10 cellular contexts compared by ENCODE assay signal in genomic region chr6:75268121-75268987, GRCh38. TPM values are rescaled to one million over a fixed set of nuclear protein-coding genes. Genes with fewer than 3 reads are reported as not detected.
A peak's percentile ranks its signal among the peaks of the same experiment; 100 is the strongest.
DNase-seq lines count a peak whose midpoint lies in the region; ATAC-seq, FAIRE-seq and TF ChIP-seq lines count a peak whose summit lies in the region.
"Had no signal": no experiment of that assay in that cellular context is flagged by ENCODE, and none has a peak within 500 bp of the region (broad histone marks: within the 10 kb centered on the region; RNA-seq: fewer than 3 reads in every experiment).

No MANE protein-coding gene starts in this region.

- TF ChIP-seq CTCF in keratinocyte (optimal IDR thresholded peaks at IDR 0.05 in 1 of 3, IDR thresholded peaks at IDR 0.05 in 1 of 3, conservative IDR thresholded peaks at IDR 0.05 in 1 of 3; ENCODE audit: extremely low read depth in 1 of 3, insufficient read depth in 2 of 3, low read length in 3 of 3) = no peak
- TF ChIP-seq CTCF in mesothelial cell of epicardium (IDR thresholded peaks at IDR 0.05; ENCODE audit: unreplicated experiment) = no peak

- peak overlapping the region; percentile 54 for H3K27ac ChIP-seq in keratinocyte (ENCODE audit: control insufficient read depth, insufficient read depth, low read length)

- H3K36me3 Mint-ChIP-seq in activated naive CD8-positive, alpha-beta T cell treated with anti-CD3 and anti-CD28 coated beads, Interleukin-2, amount 50 U/mL, for 24 hours (ENCODE audit: low read depth) = peaks cover 24% of the 10 kb centered on the region
- H3K36me3 Mint-ChIP-seq in mesothelial cell of epicardium = peaks cover 31% of the 10 kb centered on the region

- peak; percentile 12 for DNase-seq in stimulated activated CD4-positive, alpha-beta T cell treated with anti-CD3 and anti-CD28 coated beads, Interleukin-15, amount 100 ng/mL, for 24 hours
- DNase-seq in stimulated activated CD4-positive, alpha-beta T cell treated with anti-CD3 and anti-CD28 coated beads, Interleukin-12 subunit alpha, Interleukin-12 subunit beta, amount 100 ng/mL, for 4 hours = no peak
- no peak for DNase-seq in activated naive CD8-positive, alpha-beta T cell treated with anti-CD3 and anti-CD28 coated beads, Interleukin-2, amount 50 U/mL, for 24 hours
- DNase-seq in keratinocyte (ENCODE audit: low read depth, low spot score) = no peak
- no peak for DNase-seq in mesothelial cell of epicardium (ENCODE audit: low spot score in 2 of 2, unreplicated experiment in 2 of 2)
- no peak for DNase-seq in NCI-H446 (lab: John Stamatoyannopoulos, UW)
- no peak for DNase-seq in activated CD8-positive, alpha-beta memory T cell treated with anti-CD3 and anti-CD28 coated beads for 24 hours
- DNase-seq: NCI-H526 had no signal

- no peaks in the 10 kb centered on the region for H3K27me3 Mint-ChIP-seq in activated naive CD8-positive, alpha-beta T cell treated with anti-CD3 and anti-CD28 coated beads, Interleukin-2, amount 50 U/mL, for 24 hours
- H3K27me3 Mint-ChIP-seq in mesothelial cell of epicardium (ENCODE audit: low read depth) = no peaks in the 10 kb centered on the region

- H3K36me3 ChIP-seq in keratinocyte (ENCODE audit: control insufficient read depth in 2 of 2, extremely low read depth in 1 of 2, insufficient read depth in 2 of 2, low read length in 2 of 2) = peaks cover 3 to 13% of the 10 kb centered on the region in 2 experiments

- H3K4me3 Mint-ChIP-seq in activated naive CD8-positive, alpha-beta T cell treated with anti-CD3 and anti-CD28 coated beads, Interleukin-2, amount 50 U/mL, for 24 hours = no peak overlapping the region
- no peak overlapping the region for H3K4me3 Mint-ChIP-seq in mesothelial cell of epicardium

- no peaks in the 10 kb centered on the region for H3K9me3 Mint-ChIP-seq in activated naive CD8-positive, alpha-beta T cell treated with anti-CD3 and anti-CD28 coated beads, Interleukin-2, amount 50 U/mL, for 24 hours
- H3K9me3 Mint-ChIP-seq in mesothelial cell of epicardium = peaks cover 26% of the 10 kb centered on the region

- H2AFZ ChIP-seq in keratinocyte (ENCODE audit: control insufficient read depth, low read length) = no peak overlapping the region

- FAIRE-seq in keratinocyte (lab: Jason Lieb, UNC) = peak; percentile 78

- H3K27me3 ChIP-seq in keratinocyte (ENCODE audit: control insufficient read depth, extremely low read depth, insufficient read depth, low read length) = no peaks in the 10 kb centered on the region
- H3K27me3 ChIP-seq: tibial nerve had no signal

- H4K20me1 ChIP-seq in keratinocyte (ENCODE audit: control insufficient read depth, extremely low read depth, insufficient read depth, low read length) = no peaks in the 10 kb centered on the region

- peaks cover 10% of the 10 kb centered on the region for H3K4me1 ChIP-seq in keratinocyte (ENCODE audit: control insufficient read depth, extremely low read depth, insufficient read depth, low read length)

- peaks cover 44% of the 10 kb centered on the region for H3K4me1 Mint-ChIP-seq in activated naive CD8-positive, alpha-beta T cell treated with anti-CD3 and anti-CD28 coated beads, Interleukin-2, amount 50 U/mL, for 24 hours
- H3K4me1 Mint-ChIP-seq in mesothelial cell of epicardium = peaks cover 14% of the 10 kb centered on the region

- no peaks in the 10 kb centered on the region for H3K9me1 ChIP-seq in keratinocyte (ENCODE audit: control insufficient read depth, extremely low read depth, insufficient read depth, low read length)

- H3K79me2 ChIP-seq in keratinocyte (ENCODE audit: control insufficient read depth, insufficient read depth, low read length) = peaks cover 55% of the 10 kb centered on the region

- peaks cover 7% of the 10 kb centered on the region for H3K9me3 ChIP-seq in keratinocyte (ENCODE audit: control insufficient read depth, low read depth, low read length)
- H3K9me3 ChIP-seq: tibial nerve had no signal

- H3K4me2 ChIP-seq in keratinocyte (ENCODE audit: control insufficient read depth, extremely low read depth, insufficient read depth, low read depth, low read length) = peak overlapping the region; percentile 31

- H3K4me3 ChIP-seq in keratinocyte (ENCODE audit: control insufficient read depth in 2 of 3, extremely low read depth in 1 of 3, insufficient read depth in 2 of 3, low read depth in 1 of 3, low read length in 3 of 3) = no peak overlapping the region
- H3K4me3 ChIP-seq: tibial nerve had no signal

- no peak overlapping the region for H3K9ac ChIP-seq in keratinocyte (ENCODE audit: control insufficient read depth, extremely low read depth, insufficient read depth, low read length)

- ATAC-seq in activated naive CD8-positive, alpha-beta T cell treated with anti-CD3 and anti-CD28 coated beads, Interleukin-2, amount 50 U/mL, for 24 hours = peak; percentile 74
- ATAC-seq in GM21528 (IDR thresholded peaks at IDR 0.05; ENCODE audit: low FRiP score, unreplicated experiment) = no peak

- peak overlapping the region; percentile 59 for H3K27ac Mint-ChIP-seq in activated naive CD8-positive, alpha-beta T cell treated with anti-CD3 and anti-CD28 coated beads, Interleukin-2, amount 50 U/mL, for 24 hours
- no peak overlapping the region for H3K27ac Mint-ChIP-seq in mesothelial cell of epicardium

- dilution Hi-C loops in keratinocyte (cut with MboI; ENCODE audit: extremely low pct_ligation_motif_present, low sequenced_read_pairs) = no loop called here

RNA-seq across cellular contexts. Expression of gene TMEM30A, which starts 16.2 kb away (rescaled TPM):
- polyA plus RNA-seq in keratinocyte = 22.0 to 50.2 TPM (median 25.2 TPM) in 3 replicates
- polyA plus RNA-seq in keratinocyte (2011; ENCODE audit: low read depth) = 25.3 TPM
- polyA plus RNA-seq in keratinocyte (2011; cell fraction: cytosol; rRNA removed) = 10.1 and 17.1 TPM in 2 replicates
- polyA plus RNA-seq in keratinocyte (2011; cell fraction: nucleus; rRNA removed) = 38.8 and 54.7 TPM in 2 replicates
- polyA plus RNA-seq in keratinocyte (2012; ENCODE audit: low replicate concordance) = 52.2 and 52.6 TPM in 2 replicates
- 11.6 to 71.3 TPM (median 32.7 TPM) in 3 replicates for polyA minus RNA-seq in keratinocyte
- 15.9 TPM for polyA minus RNA-seq in keratinocyte (2011; cell fraction: cytosol; rRNA and poly(A)+ RNA removed)
- 30.0 and 98.0 TPM in 2 replicates for polyA minus RNA-seq in keratinocyte (2011; cell fraction: nucleus; rRNA and poly(A)+ RNA removed)
- 87.6 to 95.3 TPM (median 90.1 TPM) in 3 replicates for total RNA-seq in mesothelial cell of epicardium

RNA-seq across cellular contexts. Expression of gene COX7A2, which starts 24.8 kb away (rescaled TPM):
- 160 to 489 TPM (median 474 TPM) in 3 replicates for polyA plus RNA-seq in keratinocyte
- polyA plus RNA-seq in keratinocyte (2011; ENCODE audit: low read depth) = 441 TPM
- 152 and 383 TPM in 2 replicates for polyA plus RNA-seq in keratinocyte (2011; cell fraction: cytosol; rRNA removed)
- polyA plus RNA-seq in keratinocyte (2011; cell fraction: nucleus; rRNA removed) = 97.3 and 102 TPM in 2 replicates
- 399 and 440 TPM in 2 replicates for polyA plus RNA-seq in keratinocyte (2012; ENCODE audit: low replicate concordance)
- polyA minus RNA-seq in keratinocyte = 31.6 to 65.8 TPM (median 56.6 TPM) in 3 replicates
- polyA minus RNA-seq in keratinocyte (2011; cell fraction: cytosol; rRNA and poly(A)+ RNA removed) = 76.7 TPM
- polyA minus RNA-seq in keratinocyte (2011; cell fraction: nucleus; rRNA and poly(A)+ RNA removed) = 8.4 and 14.3 TPM in 2 replicates
- total RNA-seq in mesothelial cell of epicardium = 232 to 260 TPM (median 245 TPM) in 3 replicates
